4 cellular contexts compared by ENCODE assay signal in genomic region chr9:121587863-121588262, GRCh38.
TF ChIP-seq lines count a peak whose summit lies in the region.

No MANE protein-coding gene starts in this region.

TF ChIP-seq in SK-N-SH treated with all-trans-retinoic acid at 6 μM for 48 hours, 23 proteins besides CTCF, POLR2A, EP300 and RAD21 (continued from another document):
- no peak for TF ChIP-seq ZNF8 (CRISPR knock-in tag; IDR thresholded peaks at IDR 0.05)

TF ChIP-seq in SK-N-SH, 30 proteins besides CTCF, POLR2A, EP300 and RAD21:
- no peak for TF ChIP-seq FOSL2 (IDR thresholded peaks at IDR 0.05; ENCODE audit: borderline replicate concordance, low read depth)
- TF ChIP-seq, protein P1, sequence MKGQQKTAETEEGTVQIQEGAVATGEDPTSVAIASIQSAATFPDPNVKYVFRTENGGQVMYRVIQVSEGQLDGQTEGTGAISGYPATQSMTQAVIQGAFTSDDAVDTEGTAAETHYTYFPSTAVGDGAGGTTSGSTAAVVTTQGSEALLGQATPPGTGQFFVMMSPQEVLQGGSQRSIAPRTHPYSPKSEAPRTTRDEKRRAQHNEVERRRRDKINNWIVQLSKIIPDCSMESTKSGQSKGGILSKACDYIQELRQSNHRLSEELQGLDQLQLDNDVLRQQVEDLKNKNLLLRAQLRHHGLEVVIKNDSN (IDR thresholded peaks at IDR 0.05; ENCODE audit: borderline replicate concordance, low read depth), result no peak
- TF ChIP-seq FOXJ3 (CRISPR knock-in tag; IDR thresholded peaks at IDR 0.05), result no peak
- TF ChIP-seq TEAD4 (IDR thresholded peaks at IDR 0.05; ENCODE audit: borderline replicate concordance, insufficient read depth), result no peak
- no peak for TF ChIP-seq JUND (IDR thresholded peaks at IDR 0.05)
- TF ChIP-seq CHD2 (IDR thresholded peaks at IDR 0.05; ENCODE audit: low read length, partially characterized antibody), result no peak
- no peak for TF ChIP-seq FOXM1 (IDR thresholded peaks at IDR 0.05; ENCODE audit: low read depth)
- TF ChIP-seq MAX (IDR thresholded peaks at IDR 0.05; ENCODE audit: low read depth), result no peak
- no peak for TF ChIP-seq NRF1 (IDR thresholded peaks at IDR 0.05; ENCODE audit: low read depth, low read length)
- no peak for TF ChIP-seq MXI1 (IDR thresholded peaks at IDR 0.05; ENCODE audit: low read depth, low read length)
- no peak for TF ChIP-seq NFIC (IDR thresholded peaks at IDR 0.05; ENCODE audit: borderline replicate concordance)
- no peak for TF ChIP-seq GABPA (IDR thresholded peaks at IDR 0.05; ENCODE audit: low read depth)

TF ChIP-seq in HEK293, 187 proteins besides CTCF, POLR2A, EP300 and RAD21 (continued from another document):
- TF ChIP-seq ZNF112 (tag by site-specific recombination; IDR thresholded peaks at IDR 0.05), result no peak

TF ChIP-seq in H1, 55 proteins besides CTCF, POLR2A, EP300 and RAD21:
- TF ChIP-seq E2F6 (IDR thresholded peaks at IDR 0.05) (no peak), CREB1 (IDR thresholded peaks at IDR 0.05) (no peak), POLR2AphosphoS5 (IDR thresholded peaks at IDR 0.05; ENCODE audit: low read depth, low read length) (no peak), EZH2 (IDR thresholded peaks at IDR 0.05; ENCODE audit: low read depth, low read length, severe bottlenecking) (no peak), SP1 (IDR thresholded peaks at IDR 0.05; ENCODE audit: low read depth, low read length) (no peak), JUN (IDR thresholded peaks at IDR 0.05; ENCODE audit: low read depth, low read length) (no peak), MAX (IDR thresholded peaks at IDR 0.05) (no peak), RXRA (IDR thresholded peaks at IDR 0.05; ENCODE audit: insufficient read depth, low read depth, low read length) (no peak), SIX5 (IDR thresholded peaks at IDR 0.05; ENCODE audit: low read depth, low read length) (no peak), POU5F1 (IDR thresholded peaks at IDR 0.05; ENCODE audit: low read depth, low read length) (no peak), GABPA (IDR thresholded peaks at IDR 0.05; ENCODE audit: borderline replicate concordance, insufficient read depth, low read length) (no peak), RFX5 (IDR thresholded peaks at IDR 0.05; ENCODE audit: borderline replicate concordance, low read depth, low read length) (no peak), BCL11A (IDR thresholded peaks at IDR 0.05; ENCODE audit: low read depth in 2 of 2, low read length in 2 of 2) (no peak), EGR1 (IDR thresholded peaks at IDR 0.05; ENCODE audit: borderline replicate concordance, low read depth, low read length) (no peak), CBX5 (IDR thresholded peaks at IDR 0.05; ENCODE audit: low read depth, low read length) (no peak)
